17 cellular contexts compared by ENCODE assay signal in the genomic region with DNA sequence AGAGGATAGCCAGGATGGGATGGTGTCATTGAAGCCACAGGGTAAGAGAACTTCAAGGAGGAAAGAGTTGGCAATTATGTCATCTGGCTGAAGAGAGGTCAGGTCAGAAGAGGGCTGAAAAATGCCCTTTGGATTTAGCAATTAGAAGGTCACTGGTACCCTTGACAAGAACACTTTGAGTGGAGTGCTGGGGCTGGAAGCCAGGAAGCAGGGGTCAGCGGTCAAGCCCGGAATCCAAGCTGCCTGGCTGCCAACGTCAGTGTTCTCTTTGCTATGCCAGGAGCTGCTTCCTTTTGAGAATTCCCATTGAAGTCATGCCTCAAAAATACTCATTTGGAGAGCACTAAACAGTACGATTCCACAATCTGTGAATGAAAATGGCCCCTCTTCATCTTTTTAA.
"Had no signal": no experiment of that assay in that cellular context is flagged by ENCODE, and none has a peak within 500 bp of the region (broad histone marks: within the 10 kb centered on the region; RNA-seq: fewer than 3 reads in every experiment).

No MANE protein-coding gene starts in this region.

- ATAC-seq: activated CD8-positive, alpha-beta T cell treated with anti-CD3 and anti-CD28 coated beads, Interleukin-2, amount 10 ng/mL, durations not matched to agents 7 days and 5 days; foreskin keratinocyte; stimulated activated naive B cell treated with anti-CD40 and anti-IgM and Interleukin-4, amounts not matched to agents 10 μg/mL and 1 μg/mL and 100 μg/mL, for 72 hours had no signal

- H3K4me2 ChIP-seq: neural progenitor cell had no signal

- DNase-seq: activated CD4-positive, alpha-beta T cell treated with anti-CD3 and anti-CD28 coated beads, Interleukin-2, amount 10 ng/mL, durations not matched to agents 24 days and 14 days; activated CD4-positive, CD25-positive, alpha-beta regulatory T cell; activated CD8-positive, alpha-beta T cell treated with anti-CD3 and anti-CD28 coated beads, Interleukin-2, amount 10 ng/mL, durations not matched to agents 7 days and 5 days; activated naive CD4-positive, alpha-beta T cell treated with Interleukin-2 at 50 U/mL for 16 hours; activated naive CD8-positive, alpha-beta T cell treated with anti-CD3 and anti-CD28 coated beads, Interleukin-2, amount 10 ng/mL, durations not matched to agents 7 days and 5 days; activated T-cell treated with anti-CD3 and anti-CD28 coated beads, Interleukin-2, amount 50 U/mL, for 24 hours; central memory CD4-positive, alpha-beta T cell; colonic mucosa; foreskin keratinocyte; midbrain; naive B cell; sigmoid colon; stimulated activated naive B cell treated with anti-CD40 and anti-IgM and Interleukin-4, amounts not matched to agents 10 μg/mL and 1 μg/mL and 100 μg/mL, for 72 hours; T-helper 1 cell; T-helper 9 cell had no signal

- H3K27me3 ChIP-seq: colonic mucosa, neural progenitor cell, sigmoid colon had no signal

- H3K36me3 ChIP-seq: colonic mucosa, neural progenitor cell, prostate gland, sigmoid colon had no signal

- H3K9me3 ChIP-seq: colonic mucosa, prostate gland, sigmoid colon had no signal

- H3K4me1 ChIP-seq: foreskin keratinocyte, prostate gland, sigmoid colon had no signal

- H2AFZ ChIP-seq: neural progenitor cell had no signal

- H3K9ac ChIP-seq: neural progenitor cell had no signal

- H3K4me3 ChIP-seq: colonic mucosa, neural progenitor cell, prostate gland, sigmoid colon had no signal

- H3K27ac ChIP-seq: colonic mucosa, foreskin keratinocyte, neural progenitor cell, prostate gland, sigmoid colon had no signal
